10 cellular contexts compared by ENCODE assay signal in the genomic region with DNA sequence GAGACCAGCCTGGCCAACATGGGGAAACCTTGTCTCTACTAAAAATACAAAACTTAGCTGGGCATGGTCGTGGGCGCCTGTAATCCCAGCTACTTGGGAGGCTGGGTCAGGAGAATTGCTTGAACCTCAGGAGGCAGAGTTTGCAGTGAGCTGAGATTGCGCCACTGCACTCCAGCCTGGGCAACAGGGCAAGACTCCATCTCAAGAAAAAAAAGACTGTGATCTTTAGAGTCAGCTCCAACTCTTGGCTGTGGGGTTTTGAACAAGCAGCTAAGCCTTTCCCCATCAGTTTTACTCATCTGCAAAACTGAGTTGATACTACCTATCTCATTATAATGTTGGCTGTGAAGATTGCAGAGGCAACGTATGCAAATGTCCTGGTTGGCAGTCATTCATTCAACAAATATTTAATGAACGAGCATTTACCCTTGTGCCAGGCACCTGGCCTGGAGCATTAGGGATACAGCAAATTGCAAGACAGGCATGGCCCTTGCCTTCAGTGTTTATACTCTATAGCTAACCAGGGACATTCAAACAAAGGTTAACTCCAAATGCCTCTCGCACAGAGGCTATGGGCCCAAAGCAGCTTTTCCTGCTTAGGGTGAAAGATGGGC. TPM values are rescaled to one million over a fixed set of nuclear protein-coding genes. Genes with fewer than 3 reads are reported as not detected.
DNase-seq lines count a peak whose midpoint lies in the region; ATAC-seq and TF ChIP-seq lines count a peak whose summit lies in the region.
"Had no signal": no experiment of that assay in that cellular context is flagged by ENCODE, and none has a peak within 500 bp of the region (broad histone marks: within the 10 kb centered on the region; RNA-seq: fewer than 3 reads in every experiment).

No MANE protein-coding gene starts in this region.

- H3K14ac ChIP-seq in H9 (ENCODE audit: insufficient read depth, low read length) = no peak overlapping the region
- no peak overlapping the region for H3K14ac ChIP-seq in mesenchymal stem cell (ENCODE audit: low read length in 2 of 2)

- intact Hi-C loops in CD4-positive, alpha-beta T cell (cut with DNase I, micrococcal nuclease) = loop anchor here (5.0 kb wide), 1 partner anchor 39 kb away; the partner anchor contains the start of gene ILRUN (in 2 of the 2)

- H3K18ac ChIP-seq in H9 (ENCODE audit: insufficient read length, low read depth, low read length) (no peak overlapping the region), mesenchymal stem cell (ENCODE audit: low read depth in 1 of 2, low read length in 2 of 2) (no peak overlapping the region)

- no peaks in the 10 kb centered on the region; the same call in 1 of the 2 replicates for H3K79me2 ChIP-seq in H9 (ENCODE audit: insufficient read depth, low read length)

- CTCF ChIA-PET in CD4-positive, alpha-beta T cell (lab: Charles Lee) = no interaction called here
- CTCF ChIA-PET in WTC11 (lab: Charles Lee) = no interaction called here

- H3T11ph ChIP-seq in H9 (ENCODE audit: low read length) = no peak overlapping the region

- no peak overlapping the region for H4K8ac ChIP-seq in H9 (replicated peaks; ENCODE audit: insufficient read length, low read depth, low read length)
- H4K8ac ChIP-seq in mesenchymal stem cell (ENCODE audit: low read length) = peak overlapping the region; percentile 45

- no peak for ATAC-seq in CD4-positive, alpha-beta T cell (ENCODE audit: poor library complexity)
- ATAC-seq in WTC11 (no peak), HG03457 (IDR thresholded peaks at IDR 0.05; ENCODE audit: unreplicated experiment) (no peak)
- ATAC-seq: stimulated activated naive CD8-positive, alpha-beta T cell treated with anti-CD3 and anti-CD28 coated beads, Interleukin-15, amount 100 ng/mL, for 72 hours had no signal

- no peaks in the 10 kb centered on the region for H4K20me1 ChIP-seq in H9 (ENCODE audit: control insufficient read depth, insufficient read depth, insufficient read length)

- no peak overlapping the region for H2BK20ac ChIP-seq in H9 (ENCODE audit: low read depth, low read length, poor library complexity, severe bottlenecking)

- no peak overlapping the region for H4K5ac ChIP-seq in H9 (ENCODE audit: insufficient read length, low read depth, low read length)

- TF ChIP-seq CTCF in CD4-positive, alpha-beta T cell (IDR thresholded peaks at IDR 0.05) = no peak
- TF ChIP-seq CTCF in H9 (conservative IDR thresholded peaks at IDR 0.05) = no peak
- TF ChIP-seq CTCF in WTC11 (IDR thresholded peaks at IDR 0.05) = no peak

- POLR2A ChIA-PET in CD4-positive, alpha-beta T cell (lab: Charles Lee) = interaction anchor here (1.1 to 2.9 kb wide), 2 partner anchors 10 to 38 kb away, joined by 4 to 15 read pairs; partner anchors contain the start of gene ILRUN
- POLR2A ChIA-PET in WTC11 (lab: Charles Lee) = no interaction called here

- H3K27me3 ChIP-seq in CD4-positive, alpha-beta T cell (ENCODE audit: control insufficient read depth, insufficient read depth, low read length) = no peaks in the 10 kb centered on the region
- H3K27me3 ChIP-seq in H9 (ENCODE audit: insufficient read depth, low read length) (no peaks in the 10 kb centered on the region), mesenchymal stem cell (ENCODE audit: control insufficient read depth in 1 of 2, insufficient read depth in 1 of 2, low read length in 2 of 2) (no peaks in the 10 kb centered on the region)

- H3K56ac ChIP-seq in H9 (ENCODE audit: insufficient read length, low read depth, low read length) = no peak overlapping the region

- no CpG with 5 or more reads among the region's 6 CpGs for WGBS in H9 (ENCODE audit: extremely low coverage, insufficient read length, low lambda C conversion rate)
- WGBS in mesenchymal stem cell = 98% methylated on average over 6 of the region's 6 CpGs

- H3K9me3 Mint-ChIP-seq in CD4-positive, alpha-beta T cell = no peaks in the 10 kb centered on the region
- no peaks in the 10 kb centered on the region for H3K9me3 Mint-ChIP-seq in H9
- no peaks in the 10 kb centered on the region for H3K9me3 Mint-ChIP-seq in WTC11

- H2BK12ac ChIP-seq in H9 (ENCODE audit: insufficient read length, low read depth, low read length) (no peak overlapping the region), mesenchymal stem cell (ENCODE audit: low read length in 2 of 2) (peak overlapping the region in 1 of 2 experiments; percentile 6)

- H3K4me1 ChIP-seq in H9 (ENCODE audit: insufficient read depth, low read length) (peaks cover 8% of the 10 kb centered on the region; the same call in 1 of the 2 replicates), mesenchymal stem cell (ENCODE audit: control insufficient read depth, insufficient read depth, low read depth, low read length) (peaks cover 3% of the 10 kb centered on the region)

- H3K36me3 ChIP-seq in mesenchymal stem cell (ENCODE audit: control insufficient read depth in 1 of 2, insufficient read depth in 2 of 2, low read depth in 1 of 2, low read length in 2 of 2) = peaks cover under 1 to 7% of the 10 kb centered on the region in 2 experiments

- H3K27ac ChIP-seq in CD4-positive, alpha-beta T cell (ENCODE audit: low read depth, low read length) = no peak overlapping the region
- H3K27ac ChIP-seq in H9 (ENCODE audit: insufficient read length, low read depth, low read length) (no peak overlapping the region), mesenchymal stem cell (ENCODE audit: low read length, poor library complexity, severe bottlenecking) (no peak overlapping the region)

- H2AFZ ChIP-seq in H9 (ENCODE audit: low read length) (no peak overlapping the region), mesenchymal stem cell (ENCODE audit: low read depth, low read length) (no peak overlapping the region)

- H3K79me1 ChIP-seq in H9 (ENCODE audit: insufficient read depth, low read depth, low read length, poor library complexity, severe bottlenecking) = peaks cover 8% of the 10 kb centered on the region
- peaks cover 9% of the 10 kb centered on the region for H3K79me1 ChIP-seq in mesenchymal stem cell (replicated peaks; ENCODE audit: low read length, poor library complexity, severe bottlenecking)

- H2BK5ac ChIP-seq in H9 (ENCODE audit: insufficient read length, low read length) (no peak overlapping the region), mesenchymal stem cell (ENCODE audit: low read depth, low read length, poor library complexity, severe bottlenecking) (no peak overlapping the region)

- H3K36me3 Mint-ChIP-seq in CD4-positive, alpha-beta T cell (ENCODE audit: low read depth) = peaks cover 21% of the 10 kb centered on the region
- H3K36me3 Mint-ChIP-seq in H9 (ENCODE audit: insufficient read depth in 1 of 3, low read depth in 3 of 3) (peaks cover 4 to 6% (median 4%) of the 10 kb centered on the region in 3 experiments; a peak in 5 of 7 replicates), WTC11 (peaks cover 6% of the 10 kb centered on the region)

- peak overlapping the region; percentile 68 for H3K4me3 Mint-ChIP-seq in CD4-positive, alpha-beta T cell
- H3K4me3 Mint-ChIP-seq in H9 (no peak overlapping the region), WTC11 (no peak overlapping the region)
- H3K4me3 Mint-ChIP-seq: stimulated activated naive CD8-positive, alpha-beta T cell treated with anti-CD3 and anti-CD28 coated beads, Interleukin-15, amount 100 ng/mL, for 72 hours had no signal

- no peak overlapping the region for H3K9ac ChIP-seq in H9 (ENCODE audit: extremely low read depth, insufficient read length, low read length)
- H3K9ac ChIP-seq in mesenchymal stem cell (ENCODE audit: low read length) = no peak overlapping the region

- no peak overlapping the region for H3K4me2 ChIP-seq in H9 (ENCODE audit: insufficient read depth, insufficient read length, low read length)
- no peak overlapping the region for H3K4me2 ChIP-seq in mesenchymal stem cell (ENCODE audit: low read length, poor library complexity, severe bottlenecking)

- no peaks in the 10 kb centered on the region for H3K27me3 Mint-ChIP-seq in CD4-positive, alpha-beta T cell
- H3K27me3 Mint-ChIP-seq in H9 (ENCODE audit: low read depth) (no peaks in the 10 kb centered on the region), WTC11 (ENCODE audit: low read depth) (no peaks in the 10 kb centered on the region)
- H3K27me3 Mint-ChIP-seq: stimulated activated naive CD8-positive, alpha-beta T cell treated with anti-CD3 and anti-CD28 coated beads, Interleukin-15, amount 100 ng/mL, for 72 hours had no signal

- DNase-seq in CD4-positive, alpha-beta T cell = no peak
- no peak for DNase-seq in H9
- DNase-seq in WTC11 (ENCODE audit: low spot score) = no peak
- no peak for DNase-seq in mesenchymal stem cell
- DNase-seq in stimulated activated CD4-positive, alpha-beta T cell treated with anti-CD3 and anti-CD28 coated beads, Interleukin-4, amount 100 ng/mL, for 4 hours = no peak
- no peak for DNase-seq in occipital lobe (lab: John Stamatoyannopoulos, UW)
- no peak for DNase-seq in NCI-H82 treated with DMSO at 0.1 percent for 48 hours (lab: John Stamatoyannopoulos, UW; ENCODE audit: unreplicated experiment)
- DNase-seq: NCI-H1694 treated with DMSO at 0.1 percent for 48 hours; stimulated activated naive CD8-positive, alpha-beta T cell treated with anti-CD3 and anti-CD28 coated beads, Interleukin-15, amount 100 ng/mL, for 72 hours had no signal

- no peak overlapping the region for H3K23ac ChIP-seq in H9 (ENCODE audit: insufficient read length, low read depth, low read length)
- H3K23ac ChIP-seq in mesenchymal stem cell (ENCODE audit: low read length in 2 of 2) = no peak overlapping the region

- H2AK5ac ChIP-seq in H9 (ENCODE audit: insufficient read length, low read length) (no peak overlapping the region), mesenchymal stem cell (ENCODE audit: low read length, severe bottlenecking) (peak overlapping the region; percentile 23)

- H4K91ac ChIP-seq in H9 (ENCODE audit: insufficient read length, low read depth, low read length) (no peak overlapping the region), mesenchymal stem cell (ENCODE audit: low read length) (no peak overlapping the region)

- no peak overlapping the region for H3K4me3 ChIP-seq in mesenchymal stem cell (ENCODE audit: insufficient read depth in 1 of 2, low read depth in 1 of 2, low read length in 2 of 2)

- H3K9me3 ChIP-seq in CD4-positive, alpha-beta T cell (ENCODE audit: control insufficient read depth, low read length) = no peaks in the 10 kb centered on the region
- H3K9me3 ChIP-seq in H9 (ENCODE audit: control insufficient read depth, low read depth, low read length) (no peaks in the 10 kb centered on the region), mesenchymal stem cell (ENCODE audit: control insufficient read depth, low read length) (no peaks in the 10 kb centered on the region)

- H3K4me1 Mint-ChIP-seq in CD4-positive, alpha-beta T cell (ENCODE audit: low read depth) = peaks cover 68% of the 10 kb centered on the region
- H3K4me1 Mint-ChIP-seq in H9 (peaks cover 20 to 22% of the 10 kb centered on the region in 2 experiments), WTC11 (peaks cover 30% of the 10 kb centered on the region)

- H3K27ac Mint-ChIP-seq in CD4-positive, alpha-beta T cell = peak overlapping the region; percentile 75
- H3K27ac Mint-ChIP-seq in H9 (peak overlapping the region in 2 of 3 experiments; percentile 65 to 76; a peak in 2 of 7 replicates), WTC11 (peak overlapping the region; percentile 66)

- no peak overlapping the region for H3K4ac ChIP-seq in H9 (ENCODE audit: low read depth, low read length)
- H3K4ac ChIP-seq in mesenchymal stem cell (ENCODE audit: low read depth in 1 of 2, low read length in 2 of 2) = peak overlapping the region in 1 of 2 experiments; percentile 26

- H2BK120ac ChIP-seq in H9 (ENCODE audit: low read depth, low read length, poor library complexity, severe bottlenecking) = no peak overlapping the region
- no peak overlapping the region for H2BK120ac ChIP-seq in mesenchymal stem cell (ENCODE audit: low read depth, low read length)

- no peaks in the 10 kb centered on the region for H3K23me2 ChIP-seq in H9 (ENCODE audit: insufficient read length, low read depth, low read length, poor library complexity, severe bottlenecking)

- H2BK15ac ChIP-seq in H9 (ENCODE audit: low read depth, low read length) = no peak overlapping the region
- no peak overlapping the region for H2BK15ac ChIP-seq in mesenchymal stem cell (ENCODE audit: low read depth, poor library complexity, severe bottlenecking)

RNA-seq across cellular contexts. Expression of gene ILRUN, which starts 37.9 kb away (rescaled TPM):
- 10 to 100 TPM; 44.9 to 49.4 TPM for total RNA-seq in CD4-positive, alpha-beta T cell
- 63.7 and 64.6 TPM in 2 replicates for total RNA-seq in H9 (2021)
- 60.4 to 75.5 TPM (median 63.9 TPM) in 3 replicates for total RNA-seq in WTC11 (2021)
- polyA plus RNA-seq in mesenchymal stem cell (2013, experiment 1 of 2) = 36.6 TPM
- 37.6 TPM for polyA plus RNA-seq in mesenchymal stem cell (2013, experiment 2 of 2)
- 21.7 TPM for total RNA-seq in occipital lobe
